ENCODE assay signal across 13 cellular contexts in the genomic region with DNA sequence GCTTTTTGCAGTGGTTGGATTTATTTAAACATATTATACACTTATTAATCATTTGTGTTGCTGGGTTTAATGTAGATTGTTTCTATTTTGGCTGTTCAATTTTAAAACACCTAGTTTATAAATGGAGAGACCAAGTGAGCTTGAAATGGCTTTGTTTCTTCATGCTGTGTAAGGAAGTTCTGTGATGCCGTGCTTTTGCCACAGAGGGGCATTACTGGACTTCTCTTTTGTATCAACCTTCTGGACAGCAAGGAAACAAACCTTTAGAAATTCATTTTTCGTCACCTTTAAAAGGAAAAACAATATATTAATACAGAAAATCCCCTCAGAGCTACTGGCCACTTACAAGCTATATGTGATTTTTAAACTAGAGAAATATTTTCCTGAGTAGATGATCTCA.
DNase-seq lines count a peak whose midpoint lies in the region; ATAC-seq and TF ChIP-seq lines count a peak whose summit lies in the region.
"Had no signal": no experiment of that assay in that cellular context is flagged by ENCODE, and none has a peak within 500 bp of the region (broad histone marks: within the 10 kb centered on the region; RNA-seq: fewer than 3 reads in every experiment).

No MANE protein-coding gene starts in this region.

- CTCF ChIA-PET in AG04450 (lab: Charles Lee) = interaction anchor here (0.5 to 1.2 kb wide), 13 partner anchors 9 to 963 kb away, joined by 3 to 7 read pairs (median 4); no protein-coding TSS in a partner anchor
- CTCF ChIA-PET in IMR-90 (lab: Yijun Ruan, JAX) = interaction anchor here (0.6 to 0.7 kb wide), 3 partner anchors 283 to 911 kb away, joined by 3 read pairs; no protein-coding TSS in a partner anchor
- CTCF ChIA-PET in SK-N-SH (lab: Yijun Ruan, JAX) = interaction anchor here (0.7 to 1.1 kb wide), 2 partner anchors 9 to 160 kb away, joined by 3 read pairs; no protein-coding TSS in a partner anchor

- no peak overlapping the region for H4K91ac ChIP-seq in IMR-90 (ENCODE audit: insufficient read depth, low read depth, low read length)

- no peak overlapping the region for H2BK120ac ChIP-seq in IMR-90 (ENCODE audit: low read depth, low read length)

- H2AK9ac ChIP-seq in IMR-90 (replicated peaks; ENCODE audit: low read depth, low read length, poor library complexity) = no peak overlapping the region

- TF ChIP-seq CTCF in AG04450 (IDR thresholded peaks at IDR 0.05; ENCODE audit: low read depth, low read length) (peak; percentile 64), IMR-90 (conservative IDR thresholded peaks at IDR 0.05; ENCODE audit: low read depth, low read length) (peak; percentile 43), SK-N-SH (IDR thresholded peaks at IDR 0.05) (peak; percentile 33), BE2C (IDR thresholded peaks at IDR 0.05; ENCODE audit: low read depth, low read length) (no peak), esophagus squamous epithelium (IDR thresholded peaks at IDR 0.05) (peak in 3 of 6 experiments; percentile 4 to 28 (median 18)), adrenal gland (IDR thresholded peaks at IDR 0.05) (no peak)

- H3K36me3 ChIP-seq in IMR-90 (ENCODE audit: control insufficient read depth, insufficient read depth, low read length) (no peaks in the 10 kb centered on the region), SK-N-SH (replicated peaks in 1 of 2; ENCODE audit: control insufficient read depth in 1 of 2, insufficient read depth in 2 of 2, low read length in 1 of 2) (no peaks in the 10 kb centered on the region), BE2C (no peaks in the 10 kb centered on the region), esophagus squamous epithelium (no peaks in the 10 kb centered on the region), adrenal gland (replicated peaks in 1 of 2) (no peaks in the 10 kb centered on the region)
- H3K36me3 ChIP-seq: pancreas had no signal

- DNase-seq in AG04450 (ENCODE audit: low read depth, low spot score) = peak; percentile 11
- peak; percentile 24 for DNase-seq in IMR-90
- DNase-seq in SK-N-SH = no peak
- peak; percentile 20 for DNase-seq in iPS-NIHi7 (ENCODE audit: extremely low spot score)
- DNase-seq in BE2C = no peak
- DNase-seq in esophagus squamous epithelium (lab: John Stamatoyannopoulos, UW) = no peak
- no peak for DNase-seq in adrenal gland
- DNase-seq: NCI-H524 treated with DMSO at 0.1 percent for 48 hours, pancreas had no signal

- TF ChIP-seq POLR2A in IMR-90 (IDR thresholded peaks at IDR 0.05; ENCODE audit: low read depth, low read length) = no peak
- no peak for TF ChIP-seq POLR2A in esophagus squamous epithelium (IDR thresholded peaks at IDR 0.05)
- TF ChIP-seq POLR2A in adrenal gland (IDR thresholded peaks at IDR 0.05) = no peak

- H2AFZ ChIP-seq in IMR-90 (replicated peaks; ENCODE audit: low read length, poor library complexity) (no peak overlapping the region), SK-N-SH (ENCODE audit: low read depth) (no peak overlapping the region)

- no peak overlapping the region for H3K9ac ChIP-seq in IMR-90 (ENCODE audit: low read depth, low read length)
- no peak overlapping the region for H3K9ac ChIP-seq in SK-N-SH

- ATAC-seq in IMR-90 (ENCODE audit: low read depth) (no peak), HG03432 (IDR thresholded peaks at IDR 0.05; ENCODE audit: unreplicated experiment) (no peak)
- ATAC-seq: activated T-helper 17 cell treated with anti-CD3 and anti-CD28 coated beads, Interleukin-2, amount 50 U/mL, for 72 hours; HepG2; pancreas had no signal

- no TSS peak for BruUV-seq in IMR-90 (replicated peaks; lab: Mats Ljungman, UMichigan)

- H3K4me3 ChIP-seq in AG04450 (ENCODE audit: low read depth, low read length) (no peak overlapping the region), IMR-90 (ENCODE audit: insufficient read depth, low read depth, low read length) (no peak overlapping the region), SK-N-SH (ENCODE audit: low read depth in 2 of 2, low read length in 1 of 2) (peak overlapping the region in 1 of 2 experiments; percentile 19; a peak in 1 of 4 replicates), BE2C (ENCODE audit: low read depth, low read length) (no peak overlapping the region), esophagus squamous epithelium (no peak overlapping the region), adrenal gland (no peak overlapping the region)
- H3K4me3 ChIP-seq: dorsolateral prefrontal cortex, pancreas had no signal

- POLR2A ChIA-PET in AG04450 (lab: Yijun Ruan, JAX) = no interaction called here
- POLR2A ChIA-PET in IMR-90 (lab: Charles Lee; ENCODE audit: unreplicated experiment) = no interaction called here
- POLR2A ChIA-PET in SK-N-SH (lab: Yijun Ruan, JAX) = no interaction called here

- H3F3A ChIP-seq in SK-N-SH (replicated peaks; ENCODE audit: insufficient read depth) = no peaks in the 10 kb centered on the region

- no peaks in the 10 kb centered on the region for H3K79me2 ChIP-seq in SK-N-SH (ENCODE audit: insufficient read depth)

- no peaks in the 10 kb centered on the region for H3K79me1 ChIP-seq in IMR-90 (ENCODE audit: low read depth in 1 of 2, low read length in 2 of 2)

- no peak overlapping the region for H3K56ac ChIP-seq in IMR-90 (ENCODE audit: extremely low read depth, insufficient read depth, low read length)

- H4K20me1 ChIP-seq in IMR-90 (ENCODE audit: insufficient read depth, low read length) = no peaks in the 10 kb centered on the region
- H4K20me1 ChIP-seq in SK-N-SH (ENCODE audit: insufficient read depth) = no peaks in the 10 kb centered on the region

- dilution Hi-C loops in IMR-90 (cut with HindIII; ENCODE audit: low sequenced_read_pairs, unreplicated experiment) = no loop called here

- H3K4me1 ChIP-seq in IMR-90 (ENCODE audit: control insufficient read depth, insufficient read depth, low read length) (no peaks in the 10 kb centered on the region), SK-N-SH (ENCODE audit: control insufficient read depth in 1 of 2, insufficient read depth in 2 of 2, low read depth in 1 of 2, low read length in 1 of 2) (no peaks in the 10 kb centered on the region), BE2C (no peaks in the 10 kb centered on the region), esophagus squamous epithelium (no peaks in the 10 kb centered on the region), adrenal gland (replicated peaks in 1 of 2) (no peaks in the 10 kb centered on the region)
- H3K4me1 ChIP-seq: pancreas had no signal

- H3K4me2 ChIP-seq in IMR-90 (ENCODE audit: low read depth, low read length) (no peak overlapping the region), SK-N-SH (no peak overlapping the region)

- no peak overlapping the region for H3K23ac ChIP-seq in IMR-90 (ENCODE audit: low read depth, low read length)

- H3K18ac ChIP-seq in IMR-90 (ENCODE audit: low read depth, low read length) = no peak overlapping the region

- H2BK5ac ChIP-seq in IMR-90 (ENCODE audit: low read depth, low read length, poor library complexity, severe bottlenecking) = no peak overlapping the region

- H4K8ac ChIP-seq in IMR-90 (ENCODE audit: low read depth in 2 of 2, low read length in 2 of 2) = no peak overlapping the region

- no peaks in the 10 kb centered on the region for H3K9me1 ChIP-seq in IMR-90 (ENCODE audit: insufficient read depth, low read length)

- no peak overlapping the region for H3K14ac ChIP-seq in IMR-90 (replicated peaks; ENCODE audit: low read depth, low read length)

- in situ Hi-C loops in IMR-90 (cut with MboI; ENCODE audit: low sequenced_read_pairs) = no loop called here

- WGBS in IMR-90 (ENCODE audit: extremely low coverage in 2 of 2, insufficient read length in 1 of 2), 2 experiments = no CpG with 5 or more reads among the region's 2 CpGs
- 2% methylated on average over 2 of the region's 2 CpGs for WGBS in SK-N-SH (ENCODE audit: low lambda C conversion rate)
- WGBS in esophagus squamous epithelium, 2 donors = 28 to 37% methylated on average over 2 of the region's 2 CpGs
- 10 to 31% (median 17%) methylated on average over 2 of the region's 2 CpGs for WGBS in adrenal gland, 4 donors

- H4K5ac ChIP-seq in IMR-90 (ENCODE audit: low read depth, low read length) = no peak overlapping the region

- no peak overlapping the region for H2BK20ac ChIP-seq in IMR-90 (ENCODE audit: low read depth, low read length)

- H3K27me3 ChIP-seq in AG04450 (ENCODE audit: control insufficient read depth, insufficient read depth, low read length) = no peaks in the 10 kb centered on the region
- H3K27me3 ChIP-seq in IMR-90 (ENCODE audit: control insufficient read depth, insufficient read depth, low read length) = no peaks in the 10 kb centered on the region
- no peaks in the 10 kb centered on the region; the same call in 1 of the 2 replicates for H3K27me3 ChIP-seq in SK-N-SH (ENCODE audit: insufficient read depth)
- H3K27me3 ChIP-seq in BE2C = no peaks in the 10 kb centered on the region
- H3K27me3 ChIP-seq in esophagus squamous epithelium = no peaks in the 10 kb centered on the region
- H3K27me3 ChIP-seq in adrenal gland = no peaks in the 10 kb centered on the region
- H3K27me3 ChIP-seq: pancreas had no signal

- H2AK5ac ChIP-seq in IMR-90 (ENCODE audit: low read depth, low read length) = no peak overlapping the region

- H3K9me3 ChIP-seq in AG04450 (ENCODE audit: control insufficient read depth, insufficient read depth, low read length) (no peaks in the 10 kb centered on the region), IMR-90 (ENCODE audit: control insufficient read depth, insufficient read depth, low read length) (no peaks in the 10 kb centered on the region), SK-N-SH (no peaks in the 10 kb centered on the region), BE2C (no peaks in the 10 kb centered on the region), esophagus squamous epithelium (no peaks in the 10 kb centered on the region), adrenal gland (replicated peaks in 1 of 3) (no peaks in the 10 kb centered on the region)
- H3K9me3 ChIP-seq: pancreas had no signal

- H2BK15ac ChIP-seq in IMR-90 (ENCODE audit: low read depth, low read length) = no peak overlapping the region

- intact Hi-C loops in IMR-90 (cut with micrococcal nuclease) = no loop called here
- intact Hi-C loops in esophagus squamous epithelium (cut with DNase I) = no loop called here
- intact Hi-C loops in adrenal gland (cut with DNase I) = no loop called here

- TF ChIP-seq EP300 in SK-N-SH (IDR thresholded peaks at IDR 0.05; ENCODE audit: borderline replicate concordance in 1 of 2, low read depth in 1 of 2, low read length in 1 of 2) = no peak

- TF ChIP-seq RAD21 in IMR-90 (IDR thresholded peaks at IDR 0.05; ENCODE audit: low read length) (peak; percentile 53), SK-N-SH (IDR thresholded peaks at IDR 0.05; ENCODE audit: low read length) (peak; percentile 25; the same call in 1 of the 2 replicates)

- H3K9me2 ChIP-seq in SK-N-SH = no peaks in the 10 kb centered on the region

- H3K27ac ChIP-seq in AG04450 (ENCODE audit: low read depth, low read length) (no peak overlapping the region), IMR-90 (ENCODE audit: insufficient read depth, low read length) (no peak overlapping the region), SK-N-SH (ENCODE audit: low read depth in 2 of 2, low read length in 1 of 2) (no peak overlapping the region), esophagus squamous epithelium (no peak overlapping the region), adrenal gland (no peak overlapping the region)
- H3K27ac ChIP-seq: dorsolateral prefrontal cortex, pancreas had no signal

- H3K4ac ChIP-seq in IMR-90 (ENCODE audit: low read depth, low read length) = no peak overlapping the region

TF ChIP-seq in SK-N-SH, 30 proteins besides CTCF, POLR2A, EP300 and RAD21 (continues in another document):
- TF ChIP-seq TEAD4 (IDR thresholded peaks at IDR 0.05; ENCODE audit: borderline replicate concordance, insufficient read depth) (no peak), POLR2AphosphoS5 (IDR thresholded peaks at IDR 0.05; ENCODE audit: low read depth, low read length) (no peak)

Comparison
In these comparisons a context has a peak if more than half of its experiments do, and no peak if none do; other contexts are left out.
1. DNase-seq: peak in AG04450 (single experiment), IMR-90 (single experiment) and iPS-NIHi7 (single experiment); none in SK-N-SH (single experiment), BE2C (single experiment), esophagus squamous epithelium (single experiment) and adrenal gland (0 of 7).
2. CTCF ChIP-seq: peak in AG04450 (single experiment), IMR-90 (single experiment) and SK-N-SH (single experiment); none in BE2C (single experiment) and adrenal gland (0 of 6).